Comparison of ENCODE assay signal across 18 cellular contexts in the genomic region with DNA sequence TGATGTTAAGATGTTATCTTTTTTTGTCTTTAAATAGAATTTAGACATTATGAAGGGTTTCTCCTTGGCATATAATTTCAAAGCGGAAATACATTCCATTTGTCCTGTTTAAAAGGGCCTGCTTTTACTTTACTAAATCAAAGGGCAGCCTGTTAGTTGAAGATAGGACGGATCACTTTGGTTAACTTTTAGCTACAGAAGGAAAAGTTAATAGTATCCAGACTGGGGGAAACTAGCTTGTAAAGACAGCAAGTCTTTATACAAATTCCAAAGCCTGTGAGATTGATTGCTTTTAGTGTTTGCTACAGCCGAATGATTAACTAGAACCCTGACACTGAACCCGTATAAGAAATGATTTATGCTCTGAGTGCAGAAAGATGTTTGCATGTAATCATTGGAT.
"Had no signal": no experiment of that assay in that cellular context is flagged by ENCODE, and none has a peak within 500 bp of the region (broad histone marks: within the 10 kb centered on the region; RNA-seq: fewer than 3 reads in every experiment).

No MANE protein-coding gene starts in this region.

- H3K27ac ChIP-seq: uterus had no signal

- H3K27ac Mint-ChIP-seq: activated naive CD8-positive, alpha-beta T cell treated with anti-CD3 and anti-CD28 coated beads, Interleukin-2, amount 10 ng/mL, durations not matched to agents 7 days and 5 days; activated T-helper 1 cell treated with anti-CD3 and anti-CD28 coated beads, Interleukin-12 subunit alpha, Interleukin-12 subunit beta, Interleukin-2, Interleukin-4 antibody, amounts not matched to agents 30 ng/mL and 10 ng/mL and 1 ng/mL, durations not matched to agents 14 hours and 24 hours and 36 hours; immature natural killer cell; natural killer cell treated with Interleukin-12 subunit alpha and Interleukin-12 subunit beta and Interleukin-15 and Interleukin-18, amount 100 ng/mL, for 72 hours; stimulated activated naive B cell treated with anti-CD40 and anti-IgM and Interleukin-4, amounts not matched to agents 10 μg/mL and 1 μg/mL and 100 μg/mL, for 72 hours; T-cell had no signal

- H3K4me1 ChIP-seq: uterus had no signal

- H3K36me3 ChIP-seq: thyroid gland, uterus had no signal

- DNase-seq: activated naive CD8-positive, alpha-beta T cell treated with anti-CD3 and anti-CD28 coated beads, Interleukin-2, amount 10 ng/mL, durations not matched to agents 7 days and 5 days; anterior cingulate cortex; cerebellar nuclear complex; effector CD8-positive, alpha-beta T cell; foreskin melanocyte; immature natural killer cell; mammary epithelial cell; stimulated activated CD4-positive, alpha-beta T cell treated with anti-CD3 and anti-CD28 coated beads, Interleukin-15, amount 100 ng/mL, for 24 hours; stimulated activated CD4-positive, alpha-beta T cell treated with anti-CD3 and anti-CD28 coated beads, Interleukin-4, amount 100 ng/mL, for 1 hour; stimulated activated naive B cell treated with anti-CD40 and anti-IgM and Interleukin-4, amounts not matched to agents 10 μg/mL and 1 μg/mL and 100 μg/mL, for 72 hours; T-cell; T-helper 9 cell; uterus had no signal

- ATAC-seq: activated CD4-positive, CD25-positive, alpha-beta regulatory T cell treated with anti-CD3 and anti-CD28 coated beads, Interleukin-2, amount 50 U/mL, for 24 hours; left lobe of liver; natural killer cell treated with Interleukin-12 subunit alpha and Interleukin-12 subunit beta and Interleukin-15 and Interleukin-18, amount 100 ng/mL, for 72 hours; stimulated activated naive B cell treated with anti-CD40 and anti-IgM and Interleukin-4, amounts not matched to agents 10 μg/mL and 1 μg/mL and 100 μg/mL, for 72 hours; T-cell had no signal

- H3K4me1 Mint-ChIP-seq: activated naive CD8-positive, alpha-beta T cell treated with anti-CD3 and anti-CD28 coated beads, Interleukin-2, amount 10 ng/mL, durations not matched to agents 7 days and 5 days; immature natural killer cell; stimulated activated naive B cell treated with anti-CD40 and anti-IgM and Interleukin-4, amounts not matched to agents 10 μg/mL and 1 μg/mL and 100 μg/mL, for 72 hours; T-cell had no signal

- H3K9me3 ChIP-seq: thyroid gland, uterus had no signal

- H3K9me3 Mint-ChIP-seq: activated naive CD8-positive, alpha-beta T cell treated with anti-CD3 and anti-CD28 coated beads, Interleukin-2, amount 10 ng/mL, durations not matched to agents 7 days and 5 days; activated T-helper 1 cell treated with anti-CD3 and anti-CD28 coated beads, Interleukin-12 subunit alpha, Interleukin-12 subunit beta, Interleukin-2, Interleukin-4 antibody, amounts not matched to agents 30 ng/mL and 10 ng/mL and 1 ng/mL, durations not matched to agents 14 hours and 24 hours and 36 hours; immature natural killer cell; natural killer cell treated with Interleukin-12 subunit alpha and Interleukin-12 subunit beta and Interleukin-15 and Interleukin-18, amount 100 ng/mL, for 72 hours; stimulated activated naive B cell treated with anti-CD40 and anti-IgM and Interleukin-4, amounts not matched to agents 10 μg/mL and 1 μg/mL and 100 μg/mL, for 72 hours; T-cell had no signal

- H3K36me3 Mint-ChIP-seq: activated naive CD8-positive, alpha-beta T cell treated with anti-CD3 and anti-CD28 coated beads, Interleukin-2, amount 10 ng/mL, durations not matched to agents 7 days and 5 days; immature natural killer cell; natural killer cell treated with Interleukin-12 subunit alpha and Interleukin-12 subunit beta and Interleukin-15 and Interleukin-18, amount 100 ng/mL, for 72 hours; stimulated activated naive B cell treated with anti-CD40 and anti-IgM and Interleukin-4, amounts not matched to agents 10 μg/mL and 1 μg/mL and 100 μg/mL, for 72 hours; T-cell had no signal

- H3K4me3 ChIP-seq: thyroid gland, uterus had no signal

- H3K27me3 ChIP-seq: thyroid gland, uterus had no signal

- H3K4me3 Mint-ChIP-seq: activated naive CD8-positive, alpha-beta T cell treated with anti-CD3 and anti-CD28 coated beads, Interleukin-2, amount 10 ng/mL, durations not matched to agents 7 days and 5 days; activated T-helper 1 cell treated with anti-CD3 and anti-CD28 coated beads, Interleukin-12 subunit alpha, Interleukin-12 subunit beta, Interleukin-2, Interleukin-4 antibody, amounts not matched to agents 30 ng/mL and 10 ng/mL and 1 ng/mL, durations not matched to agents 14 hours and 24 hours and 36 hours; immature natural killer cell; natural killer cell treated with Interleukin-12 subunit alpha and Interleukin-12 subunit beta and Interleukin-15 and Interleukin-18, amount 100 ng/mL, for 72 hours; stimulated activated naive B cell treated with anti-CD40 and anti-IgM and Interleukin-4, amounts not matched to agents 10 μg/mL and 1 μg/mL and 100 μg/mL, for 72 hours; T-cell had no signal
